In the genomic region with DNA sequence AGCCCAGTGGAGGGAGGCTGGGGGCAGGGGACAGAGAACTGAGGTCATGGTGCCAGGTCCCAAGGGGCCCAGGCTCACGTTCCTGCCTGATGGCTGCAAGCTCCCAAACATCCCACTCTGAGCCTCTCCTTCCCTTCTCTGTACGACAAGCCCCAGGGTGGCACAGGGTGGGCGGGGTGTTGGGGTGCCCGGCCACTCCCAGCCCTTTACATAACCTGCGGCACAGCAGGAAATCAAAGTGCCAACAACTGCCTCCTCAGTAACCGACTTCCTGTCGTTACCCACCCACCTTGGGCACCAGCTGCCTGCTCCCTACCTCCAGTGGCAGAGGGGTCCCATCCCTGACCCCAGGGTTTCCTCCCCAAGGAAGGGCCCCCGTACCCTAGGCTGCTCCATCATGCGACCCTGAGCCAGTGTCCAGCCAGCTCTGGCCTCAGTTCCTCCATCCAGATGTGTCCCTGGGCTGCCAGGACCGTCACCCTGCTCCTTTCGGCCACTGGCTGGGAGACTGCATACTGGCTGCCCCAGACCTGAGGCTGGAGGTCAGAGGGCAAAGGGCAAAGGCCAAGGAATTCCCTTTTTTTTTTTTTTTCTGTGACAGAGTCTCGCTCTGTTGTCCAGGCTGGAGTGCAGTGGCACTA, we compare ENCODE assay signal across 10 cellular contexts. TPM values are rescaled to one million over a fixed set of nuclear protein-coding genes. Genes with fewer than 3 reads are reported as not detected.
DNase-seq lines count a peak whose midpoint lies in the region; ATAC-seq and TF ChIP-seq lines count a peak whose summit lies in the region.
"Had no signal": no experiment of that assay in that cellular context is flagged by ENCODE, and none has a peak within 500 bp of the region (broad histone marks: within the 10 kb centered on the region; RNA-seq: fewer than 3 reads in every experiment).

No MANE protein-coding gene starts in this region.

- peak; percentile 65 to 66 for ATAC-seq in lower lobe of right lung

- 49 to 66% methylated on average over 12 of the region's 12 CpGs for WGBS in tibial nerve, 2 donors

- H3K27me3 ChIP-seq in lower lobe of right lung (ENCODE audit: low read depth) (no peaks in the 10 kb centered on the region), tibial nerve (no peaks in the 10 kb centered on the region)

- H3K27ac ChIP-seq in lower lobe of right lung (peak overlapping the region; percentile 91), tibial nerve (peak overlapping the region; percentile 25 to 96 (median 73))

- no peak overlapping the region for H3K4me3 Mint-ChIP-seq in activated naive CD4-positive, alpha-beta T cell treated with anti-CD3 and anti-CD28 coated beads, Interleukin-2, amount 10 ng/mL, durations not matched to agents 7 days and 5 days

- H3K36me3 Mint-ChIP-seq in activated naive CD4-positive, alpha-beta T cell treated with anti-CD3 and anti-CD28 coated beads, Interleukin-2, amount 10 ng/mL, durations not matched to agents 7 days and 5 days = no peaks in the 10 kb centered on the region

- H3K36me3 ChIP-seq in lower lobe of right lung = no peaks in the 10 kb centered on the region
- no peaks in the 10 kb centered on the region for H3K36me3 ChIP-seq in tibial nerve

- H3K9me3 ChIP-seq in lower lobe of right lung = no peaks in the 10 kb centered on the region
- no peaks in the 10 kb centered on the region for H3K9me3 ChIP-seq in tibial nerve

- TF ChIP-seq CTCF in lower lobe of right lung (IDR thresholded peaks at IDR 0.05) = no peak
- TF ChIP-seq CTCF in tibial nerve (IDR thresholded peaks at IDR 0.05) = no peak

- peaks cover 58% of the 10 kb centered on the region for H3K4me1 ChIP-seq in lower lobe of right lung
- peaks cover 0 to 54% (median 44%) of the 10 kb centered on the region in 4 donors for H3K4me1 ChIP-seq in tibial nerve

- intact Hi-C loops in lower lobe of right lung (cut with DNase I) = no loop called here

- no peaks in the 10 kb centered on the region for H3K9me3 Mint-ChIP-seq in activated naive CD4-positive, alpha-beta T cell treated with anti-CD3 and anti-CD28 coated beads, Interleukin-2, amount 10 ng/mL, durations not matched to agents 7 days and 5 days

- peak overlapping the region; percentile 42 for H3K27ac Mint-ChIP-seq in activated naive CD4-positive, alpha-beta T cell treated with anti-CD3 and anti-CD28 coated beads, Interleukin-2, amount 10 ng/mL, durations not matched to agents 7 days and 5 days

- DNase-seq in NCI-H1417 (lab: John Stamatoyannopoulos, UW) = peak in 2 of 3 experiments; percentile 21 to 53
- DNase-seq in NCI-H1417 treated with DMSO at 0.1 percent for 48 hours (lab: John Stamatoyannopoulos, UW) = no peak
- DNase-seq in activated naive CD4-positive, alpha-beta T cell treated with anti-CD3 and anti-CD28 coated beads, Interleukin-2, amount 10 ng/mL, durations not matched to agents 7 days and 5 days = peak; percentile 69
- peak; percentile 87 for DNase-seq in lower lobe of right lung
- DNase-seq in tibial nerve (ENCODE audit: low spot score in 2 of 2) = no peak
- DNase-seq in SKM-1 treated with dmso at 0.1 percent for 144 hours (lab: John Stamatoyannopoulos, UW; ENCODE audit: unreplicated experiment) = no peak
- no peak for DNase-seq in NCI-H748 treated with DMSO at 0.1 percent for 48 hours (lab: John Stamatoyannopoulos, UW)
- DNase-seq in OCI-M1 (lab: John Stamatoyannopoulos, UW) = no peak
- DNase-seq: hippocampal formation, Kasumi-1 had no signal

- H3K4me3 ChIP-seq in lower lobe of right lung = no peak overlapping the region
- no peak overlapping the region for H3K4me3 ChIP-seq in tibial nerve

- TF ChIP-seq EP300 in tibial nerve (IDR thresholded peaks at IDR 0.05) = no peak

- peaks cover 8% of the 10 kb centered on the region for H3K27me3 Mint-ChIP-seq in activated naive CD4-positive, alpha-beta T cell treated with anti-CD3 and anti-CD28 coated beads, Interleukin-2, amount 10 ng/mL, durations not matched to agents 7 days and 5 days

- no peak for TF ChIP-seq POLR2A in tibial nerve (IDR thresholded peaks at IDR 0.05)

- H3K4me1 Mint-ChIP-seq in activated naive CD4-positive, alpha-beta T cell treated with anti-CD3 and anti-CD28 coated beads, Interleukin-2, amount 10 ng/mL, durations not matched to agents 7 days and 5 days = peaks cover 9% of the 10 kb centered on the region

- CTCF ChIA-PET in activated naive CD4-positive, alpha-beta T cell treated with anti-CD3 and anti-CD28 coated beads, Interleukin-2, amount 10 ng/mL, durations not matched to agents 7 days and 5 days (lab: Charles Lee) = interaction anchor here (1.0 kb wide), 1 partner anchor 87 kb away, joined by 3 read pairs; no protein-coding TSS in a partner anchor

RNA-seq across cellular contexts. Expression of a gene that starts 27.7 kb away (rescaled TPM):
- total RNA-seq in lower lobe of right lung (132 TPM), tibial nerve (100 to 1,000 TPM; 138 to 200 (median 160) TPM)

Comparison
In these comparisons a context has a peak if more than half of its experiments do, and no peak if none do; other contexts are left out.
1. DNase-seq: peak in NCI-H1417 (2 of 3), activated naive CD4-positive, alpha-beta T cell treated with anti-CD3 and anti-CD28 coated beads, Interleukin-2, amount 10 ng/mL, durations not matched to agents 7 days and 5 days (single experiment) and lower lobe of right lung (single experiment); none in NCI-H1417 treated with DMSO at 0.1 percent for 48 hours (single experiment), tibial nerve (0 of 2), SKM-1 treated with dmso at 0.1 percent for 144 hours (single experiment), NCI-H748 treated with DMSO at 0.1 percent for 48 hours (single experiment) and OCI-M1 (single experiment).